ENCODE assay signal across 8 cellular contexts in genomic region chr1:161082996-161083742, GRCh38. TPM values are rescaled to one million over a fixed set of nuclear protein-coding genes. Genes with fewer than 3 reads are reported as not detected.
A peak's percentile ranks its signal among the peaks of the same experiment; 100 is the strongest.
DNase-seq lines count a peak whose midpoint lies in the region.

No MANE protein-coding gene starts in this region.

- no peaks in the 10 kb centered on the region for H3K36me3 ChIP-seq in BLaER1 treated with 17β-estradiol and CSF1 and Interleukin-3, amounts not matched to agents 10 nM and 100 nM

- DNase-seq in MV-4-11 (lab: John Stamatoyannopoulos, UW) (peak; percentile 95), dedifferentiated amniotic fluid mesenchymal stem cell (ENCODE audit: extremely low spot score) (peak; percentile 63), mucosa of gallbladder (ENCODE audit: low spot score) (peak; percentile 90), GF-D8 (lab: John Stamatoyannopoulos, UW) (no peak), inferior parietal cortex (ENCODE audit: extremely low spot score) (no peak), DMS79 (lab: John Stamatoyannopoulos, UW) (no peak)
- DNase-seq in activated CD4-positive, CD25-positive, alpha-beta regulatory T cell (lab: John Stamatoyannopoulos, UW): no peak

- H3K4me1 ChIP-seq in BLaER1 treated with 17β-estradiol and CSF1 and Interleukin-3, amounts not matched to agents 10 nM and 100 nM: peaks cover 0 to 90% (median 22%) of the 10 kb centered on the region in 10 experiments; a peak in 13 of 20 replicates

- peak overlapping the region in 1 of 10 experiments; percentile 38; a peak in 1 of 20 replicates for H3K4me3 ChIP-seq in BLaER1 treated with 17β-estradiol and CSF1 and Interleukin-3, amounts not matched to agents 10 nM and 100 nM

- H3K4me2 ChIP-seq in BLaER1 treated with 17β-estradiol and CSF1 and Interleukin-3, amounts not matched to agents 10 nM and 100 nM: peak overlapping the region in 6 of 11 experiments; percentile 41 to 84 (median 74); a peak in 12 of 22 replicates

- H4K20me1 ChIP-seq in BLaER1 treated with 17β-estradiol and CSF1 and Interleukin-3, amounts not matched to agents 10 nM and 100 nM: no peaks in the 10 kb centered on the region

- peak overlapping the region in 6 of 11 experiments; percentile 5 to 66 (median 46); a peak in 7 of 22 replicates for H3K9ac ChIP-seq in BLaER1 treated with 17β-estradiol and CSF1 and Interleukin-3, amounts not matched to agents 10 nM and 100 nM

- no peaks in the 10 kb centered on the region for H3K9me3 ChIP-seq in BLaER1 treated with 17β-estradiol and CSF1 and Interleukin-3, amounts not matched to agents 10 nM and 100 nM (replicated peaks in 1 of 11)

- H3K27ac ChIP-seq in BLaER1 treated with 17β-estradiol and CSF1 and Interleukin-3, amounts not matched to agents 10 nM and 100 nM: peak overlapping the region in 5 of 11 experiments; percentile 41 to 86 (median 74); a peak in 11 of 22 replicates

- no peaks in the 10 kb centered on the region for H3K27me3 ChIP-seq in BLaER1 treated with 17β-estradiol and CSF1 and Interleukin-3, amounts not matched to agents 10 nM and 100 nM

RNA-seq across cellular contexts. Expression of gene NECTIN4, which starts 6.2 kb away (rescaled TPM):
- 20.3 TPM for total RNA-seq in mucosa of gallbladder

RNA-seq across cellular contexts. Expression of gene ARHGAP30, which starts 13.5 kb away (rescaled TPM):
- 16.2 TPM for total RNA-seq in mucosa of gallbladder

RNA-seq across cellular contexts. Expression of gene KLHDC9, which starts 15.0 kb away (rescaled TPM):
- 14.3 TPM for total RNA-seq in mucosa of gallbladder

RNA-seq across cellular contexts. Expression of gene PFDN2, which starts 34.7 kb away (rescaled TPM):
- total RNA-seq in mucosa of gallbladder: 35.4 TPM

RNA-seq across cellular contexts. Expression of gene NIT1, which starts 34.7 kb away (rescaled TPM):
- total RNA-seq in mucosa of gallbladder: 67.6 TPM

Comparison
In these comparisons a context has a peak if more than half of its experiments do, and no peak if none do; other contexts are left out.
1. DNase-seq: peak in MV-4-11 (single experiment), dedifferentiated amniotic fluid mesenchymal stem cell (single experiment) and mucosa of gallbladder (single experiment); none in activated CD4-positive, CD25-positive, alpha-beta regulatory T cell (0 of 4), GF-D8 (single experiment), inferior parietal cortex (single experiment) and DMS79 (single experiment).